20 cellular contexts compared by ENCODE assay signal in genomic region chr9:69443178-69443577, GRCh38.
DNase-seq lines count a peak whose midpoint lies in the region; ATAC-seq and TF ChIP-seq lines count a peak whose summit lies in the region.
"Had no signal": no experiment of that assay in that cellular context is flagged by ENCODE, and none has a peak within 500 bp of the region (broad histone marks: within the 10 kb centered on the region; RNA-seq: fewer than 3 reads in every experiment).

No MANE protein-coding gene starts in this region.

- H3K4me3 Mint-ChIP-seq in CD14-positive monocyte, result no peak overlapping the region
- H3K4me3 Mint-ChIP-seq: activated naive CD4-positive, alpha-beta T cell treated with anti-CD3 and anti-CD28 coated beads, Interleukin-2, amount 50 U/mL, for 24 hours; dendritic cell treated with granulocyte-macrophage colony-stimulating factor and Interleukin-4, amounts not matched to agents 40 ng/mL and 50 ng/mL, for 4 days; neural progenitor cell had no signal

- no peaks in the 10 kb centered on the region for H3K9me3 ChIP-seq in tibial artery
- H3K9me3 ChIP-seq: stomach had no signal

- H3K27ac Mint-ChIP-seq in CD14-positive monocyte, result no peak overlapping the region
- H3K27ac Mint-ChIP-seq: activated naive CD4-positive, alpha-beta T cell treated with anti-CD3 and anti-CD28 coated beads, Interleukin-2, amount 50 U/mL, for 24 hours; dendritic cell treated with granulocyte-macrophage colony-stimulating factor and Interleukin-4, amounts not matched to agents 40 ng/mL and 50 ng/mL, for 4 days had no signal

- no peak overlapping the region for H3K27ac ChIP-seq in tibial artery
- H3K27ac ChIP-seq: neural progenitor cell, PC-9, stomach had no signal

- H3K36me3 ChIP-seq in tibial artery, result peaks cover 0 to 37% (median 33%) of the 10 kb centered on the region in 3 donors
- H3K36me3 ChIP-seq: neural progenitor cell had no signal

- intact Hi-C loops in tibial artery (cut with DNase I; ENCODE audit: low total_unique reads), result no loop called here
- intact Hi-C loops in CD14-positive monocyte (cut with micrococcal nuclease), result no loop called here

- no peak for TF ChIP-seq CTCF in tibial artery (IDR thresholded peaks at IDR 0.05)
- TF ChIP-seq CTCF in CD14-positive monocyte (IDR thresholded peaks at IDR 0.05), result no peak

- H3K27me3 Mint-ChIP-seq in CD14-positive monocyte (ENCODE audit: low read depth in 3 of 3), result peaks cover 3 to 12% (median 4%) of the 10 kb centered on the region in 3 donors
- H3K27me3 Mint-ChIP-seq: activated naive CD4-positive, alpha-beta T cell treated with anti-CD3 and anti-CD28 coated beads, Interleukin-2, amount 50 U/mL, for 24 hours; dendritic cell treated with granulocyte-macrophage colony-stimulating factor and Interleukin-4, amounts not matched to agents 40 ng/mL and 50 ng/mL, for 4 days had no signal

- H3K36me3 Mint-ChIP-seq in CD14-positive monocyte, result no peaks in the 10 kb centered on the region

- DNase-seq in DMS153 (lab: John Stamatoyannopoulos, UW), result peak; percentile 55
- peak; percentile 92 for DNase-seq in NCI-H146 (lab: John Stamatoyannopoulos, UW)
- peak; percentile 65 for DNase-seq in NCI-H510A (lab: John Stamatoyannopoulos, UW)
- DNase-seq in tibial artery, result no peak
- DNase-seq in cerebellar nuclear complex (lab: John Stamatoyannopoulos, UW), result no peak
- no peak for DNase-seq in CD14-positive monocyte (ENCODE audit: low spot score)
- DNase-seq: activated T-cell treated with anti-CD3 and anti-CD28 coated beads, Interleukin-2, amount 50 U/mL, for 1 hour; erythroblast; GDM1; GOT3; Karpas-422; NCI-H446; retina; stomach had no signal

- H3K4me1 ChIP-seq in tibial artery, result no peaks in the 10 kb centered on the region
- H3K4me1 ChIP-seq: stomach had no signal

- ATAC-seq in esophagus mucosa (peak; percentile 81), GM18867 (IDR thresholded peaks at IDR 0.05; ENCODE audit: unreplicated experiment) (no peak)

- no peaks in the 10 kb centered on the region for H3K27me3 ChIP-seq in tibial artery
- H3K27me3 ChIP-seq: neural progenitor cell, stomach had no signal

- no peak overlapping the region for H3K4me3 ChIP-seq in tibial artery
- H3K4me3 ChIP-seq: neural progenitor cell, PC-9, stomach had no signal

- H3K4me1 Mint-ChIP-seq in CD14-positive monocyte, result no peaks in the 10 kb centered on the region

- peaks cover 0 to 9% (median 0%) of the 10 kb centered on the region in 7 donors for H3K9me3 Mint-ChIP-seq in CD14-positive monocyte
- H3K9me3 Mint-ChIP-seq: activated naive CD4-positive, alpha-beta T cell treated with anti-CD3 and anti-CD28 coated beads, Interleukin-2, amount 50 U/mL, for 24 hours; dendritic cell treated with granulocyte-macrophage colony-stimulating factor and Interleukin-4, amounts not matched to agents 40 ng/mL and 50 ng/mL, for 4 days had no signal

Comparison
In these comparisons a context has a peak if more than half of its experiments do, and no peak if none do; other contexts are left out.
1. DNase-seq: peak in DMS153 (single experiment), NCI-H146 (single experiment) and NCI-H510A (single experiment); none in tibial artery (0 of 2), cerebellar nuclear complex (0 of 2) and CD14-positive monocyte (single experiment).